27 cellular contexts compared by ENCODE assay signal in genomic region chr6:40371621-40372020, GRCh38.
DNase-seq lines count a peak whose midpoint lies in the region; ATAC-seq and TF ChIP-seq lines count a peak whose summit lies in the region.
"Had no signal": no experiment of that assay in that cellular context is flagged by ENCODE, and none has a peak within 500 bp of the region (broad histone marks: within the 10 kb centered on the region; RNA-seq: fewer than 3 reads in every experiment).

No MANE protein-coding gene starts in this region.

- intact Hi-C loops in activated CD4-positive, alpha-beta memory T cell treated with anti-CD3 and anti-CD28 coated beads for 36 hours (cut with micrococcal nuclease), result no loop called here
- intact Hi-C loops in gastrocnemius medialis (cut with DNase I; ENCODE audit: low total_unique reads), result no loop called here

- H3K4me3 Mint-ChIP-seq in activated CD4-positive, alpha-beta memory T cell treated with anti-CD3 and anti-CD28 coated beads, Interleukin-2, amount 10 ng/mL, durations not matched to agents 7 days and 5 days, result no peak overlapping the region
- no peak overlapping the region for H3K4me3 Mint-ChIP-seq in activated CD4-positive, alpha-beta memory T cell treated with anti-CD3 and anti-CD28 coated beads for 36 hours
- no peak overlapping the region for H3K4me3 Mint-ChIP-seq in activated CD8-positive, alpha-beta T cell treated with anti-CD3 and anti-CD28 coated beads, Interleukin-2, amount 10 ng/mL, durations not matched to agents 7 days and 5 days
- no peak overlapping the region for H3K4me3 Mint-ChIP-seq in endodermal cell
- H3K4me3 Mint-ChIP-seq: stimulated activated naive CD8-positive, alpha-beta T cell treated with anti-CD3 and anti-CD28 coated beads, Interleukin-15, Interleukin-2, amounts not matched to agents 100 ng/mL and 50 ng/mL, for 24 hours had no signal

- peaks cover 3% of the 10 kb centered on the region for H3K36me3 Mint-ChIP-seq in activated CD4-positive, alpha-beta memory T cell treated with anti-CD3 and anti-CD28 coated beads, Interleukin-2, amount 10 ng/mL, durations not matched to agents 7 days and 5 days (ENCODE audit: low read depth)
- H3K36me3 Mint-ChIP-seq in activated CD4-positive, alpha-beta memory T cell treated with anti-CD3 and anti-CD28 coated beads for 36 hours, result no peaks in the 10 kb centered on the region
- peaks cover 43% of the 10 kb centered on the region for H3K36me3 Mint-ChIP-seq in activated CD8-positive, alpha-beta T cell treated with anti-CD3 and anti-CD28 coated beads, Interleukin-2, amount 10 ng/mL, durations not matched to agents 7 days and 5 days (ENCODE audit: low read depth)
- H3K36me3 Mint-ChIP-seq in endodermal cell (ENCODE audit: low read depth), result no peaks in the 10 kb centered on the region

- no peak for DNase-seq in activated CD4-positive, alpha-beta memory T cell treated with anti-CD3 and anti-CD28 coated beads, Interleukin-2, amount 10 ng/mL, durations not matched to agents 7 days and 5 days
- DNase-seq in activated CD4-positive, alpha-beta memory T cell treated with anti-CD3 and anti-CD28 coated beads for 36 hours, result no peak
- no peak for DNase-seq in DND-41
- no peak for DNase-seq in activated CD8-positive, alpha-beta T cell treated with anti-CD3 and anti-CD28 coated beads, Interleukin-2, amount 10 ng/mL, durations not matched to agents 7 days and 5 days
- DNase-seq in epithelial cell of esophagus (ENCODE audit: low read depth), result peak; percentile 75
- DNase-seq in gastrocnemius medialis, result no peak
- DNase-seq in endodermal cell, result no peak
- DNase-seq: anterior cingulate cortex; DMS79; effector CD8-positive, alpha-beta T cell; GF-D8; heart left ventricle; Kasumi-1; kidney; left ventricle myocardium superior; MV-4-11; NCI-H146; NCI-H2107; NCI-H82; right cardiac atrium; SJCRH30; stimulated activated CD4-positive, alpha-beta T cell treated with anti-CD3 and anti-CD28 coated beads, Interleukin-1b, Interleukin-23, amount 100 ng/mL, for 48 hours; WERI-Rb-1 had no signal

- H3K4me3 ChIP-seq in DND-41 (ENCODE audit: low read depth in 1 of 2, low read length in 2 of 2), result no peak overlapping the region
- H3K4me3 ChIP-seq in epithelial cell of esophagus (ENCODE audit: low read length), result no peak overlapping the region
- no peak overlapping the region for H3K4me3 ChIP-seq in gastrocnemius medialis
- H3K4me3 ChIP-seq in endodermal cell (ENCODE audit: low read length), result no peak overlapping the region
- H3K4me3 ChIP-seq: heart left ventricle, SJCRH30, thoracic aorta had no signal

- in situ Hi-C loops in gastrocnemius medialis (cut with MboI; ENCODE audit: low sequenced_read_pairs in 4 of 4), result no loop called here

- peak overlapping the region; percentile 2 for H3K27ac Mint-ChIP-seq in activated CD4-positive, alpha-beta memory T cell treated with anti-CD3 and anti-CD28 coated beads, Interleukin-2, amount 10 ng/mL, durations not matched to agents 7 days and 5 days
- no peak overlapping the region for H3K27ac Mint-ChIP-seq in activated CD4-positive, alpha-beta memory T cell treated with anti-CD3 and anti-CD28 coated beads for 36 hours
- peak overlapping the region; percentile 66 for H3K27ac Mint-ChIP-seq in activated CD8-positive, alpha-beta T cell treated with anti-CD3 and anti-CD28 coated beads, Interleukin-2, amount 10 ng/mL, durations not matched to agents 7 days and 5 days
- H3K27ac Mint-ChIP-seq in endodermal cell, result no peak overlapping the region
- H3K27ac Mint-ChIP-seq: stimulated activated naive CD8-positive, alpha-beta T cell treated with anti-CD3 and anti-CD28 coated beads, Interleukin-15, Interleukin-2, amounts not matched to agents 100 ng/mL and 50 ng/mL, for 24 hours had no signal

- TF ChIP-seq CTCF in DND-41 (IDR thresholded peaks at IDR 0.05; ENCODE audit: borderline replicate concordance, extremely low read depth, low read length, poor library complexity, severe bottlenecking) (no peak), epithelial cell of esophagus (IDR thresholded peaks at IDR 0.05; ENCODE audit: insufficient read depth, low read depth, low read length, missing control alignments) (no peak), gastrocnemius medialis (IDR thresholded peaks at IDR 0.05 in 4 of 5, conservative IDR thresholded peaks at IDR 0.05 in 1 of 5) (no peak), endodermal cell (conservative IDR thresholded peaks at IDR 0.05) (no peak)

- CTCF ChIA-PET in activated CD4-positive, alpha-beta memory T cell treated with anti-CD3 and anti-CD28 coated beads, Interleukin-2, amount 10 ng/mL, durations not matched to agents 7 days and 5 days (lab: Charles Lee), result no interaction called here
- CTCF ChIA-PET in activated CD4-positive, alpha-beta memory T cell treated with anti-CD3 and anti-CD28 coated beads for 36 hours (lab: Charles Lee), result no interaction called here
- CTCF ChIA-PET in activated CD8-positive, alpha-beta T cell treated with anti-CD3 and anti-CD28 coated beads, Interleukin-2, amount 10 ng/mL, durations not matched to agents 7 days and 5 days (lab: Charles Lee), result no interaction called here

- H3K27ac ChIP-seq in DND-41 (ENCODE audit: low read length) (no peak overlapping the region), gastrocnemius medialis (no peak overlapping the region), endodermal cell (ENCODE audit: low read depth, low read length) (no peak overlapping the region)
- H3K27ac ChIP-seq: heart left ventricle, neutrophil, SJCRH30, thoracic aorta, WERI-Rb-1 had no signal

- H3K36me3 ChIP-seq in DND-41 (ENCODE audit: insufficient read depth, low read length), result no peaks in the 10 kb centered on the region
- no peaks in the 10 kb centered on the region for H3K36me3 ChIP-seq in gastrocnemius medialis
- no peaks in the 10 kb centered on the region for H3K36me3 ChIP-seq in endodermal cell (ENCODE audit: control insufficient read depth, insufficient read depth, low read length)
- H3K36me3 ChIP-seq: heart left ventricle, neutrophil, SJCRH30, thoracic aorta, WERI-Rb-1 had no signal

- H4K20me1 ChIP-seq in DND-41 (ENCODE audit: insufficient read depth, low read length), result no peaks in the 10 kb centered on the region

- no peak overlapping the region for H2AFZ ChIP-seq in DND-41 (ENCODE audit: low read depth, low read length)

- H3K27me3 ChIP-seq in DND-41 (ENCODE audit: insufficient read depth, low read length, poor library complexity) (no peaks in the 10 kb centered on the region), gastrocnemius medialis (no peaks in the 10 kb centered on the region), endodermal cell (ENCODE audit: control insufficient read depth, insufficient read depth, low read length, poor library complexity, severe bottlenecking) (peaks cover 31% of the 10 kb centered on the region)
- H3K27me3 ChIP-seq: neutrophil, SJCRH30 had no signal

- H3K9ac ChIP-seq in DND-41 (ENCODE audit: low read depth, low read length), result no peak overlapping the region
- no peak overlapping the region for H3K9ac ChIP-seq in endodermal cell (ENCODE audit: extremely low read depth, low read length, poor library complexity, severe bottlenecking)

- WGBS in endodermal cell (ENCODE audit: insufficient coverage in 1 of 2, insufficient read length in 1 of 2), 2 experiments, result 75 to 95% methylated on average over 1 to 2 of the region's 2 CpGs

- H3K9me3 ChIP-seq in DND-41 (ENCODE audit: insufficient read depth, low read length, severe bottlenecking) (peaks cover 10% of the 10 kb centered on the region), gastrocnemius medialis (no peaks in the 10 kb centered on the region), endodermal cell (ENCODE audit: control insufficient read depth, low read length) (peaks cover 5% of the 10 kb centered on the region)
- H3K9me3 ChIP-seq: neutrophil, SJCRH30, thoracic aorta had no signal

- peaks cover 49% of the 10 kb centered on the region for H3K4me1 ChIP-seq in DND-41 (ENCODE audit: insufficient read depth, low read length)
- H3K4me1 ChIP-seq in gastrocnemius medialis, result peaks cover 4 to 11% of the 10 kb centered on the region in 2 donors
- no peaks in the 10 kb centered on the region for H3K4me1 ChIP-seq in endodermal cell (ENCODE audit: control insufficient read depth, insufficient read depth, low read length)
- H3K4me1 ChIP-seq: heart left ventricle, SJCRH30 had no signal

- H3K27me3 Mint-ChIP-seq in activated CD4-positive, alpha-beta memory T cell treated with anti-CD3 and anti-CD28 coated beads, Interleukin-2, amount 10 ng/mL, durations not matched to agents 7 days and 5 days, result no peaks in the 10 kb centered on the region
- H3K27me3 Mint-ChIP-seq in activated CD4-positive, alpha-beta memory T cell treated with anti-CD3 and anti-CD28 coated beads for 36 hours, result peaks cover 2% of the 10 kb centered on the region
- H3K27me3 Mint-ChIP-seq in activated CD8-positive, alpha-beta T cell treated with anti-CD3 and anti-CD28 coated beads, Interleukin-2, amount 10 ng/mL, durations not matched to agents 7 days and 5 days (ENCODE audit: low read depth), result no peaks in the 10 kb centered on the region
- no peaks in the 10 kb centered on the region for H3K27me3 Mint-ChIP-seq in endodermal cell (ENCODE audit: insufficient read depth)
- H3K27me3 Mint-ChIP-seq: stimulated activated naive CD8-positive, alpha-beta T cell treated with anti-CD3 and anti-CD28 coated beads, Interleukin-15, Interleukin-2, amounts not matched to agents 100 ng/mL and 50 ng/mL, for 24 hours had no signal

- peaks cover 10% of the 10 kb centered on the region for H3K9me3 Mint-ChIP-seq in activated CD4-positive, alpha-beta memory T cell treated with anti-CD3 and anti-CD28 coated beads, Interleukin-2, amount 10 ng/mL, durations not matched to agents 7 days and 5 days
- no peaks in the 10 kb centered on the region for H3K9me3 Mint-ChIP-seq in activated CD4-positive, alpha-beta memory T cell treated with anti-CD3 and anti-CD28 coated beads for 36 hours
- peaks cover 44% of the 10 kb centered on the region for H3K9me3 Mint-ChIP-seq in activated CD8-positive, alpha-beta T cell treated with anti-CD3 and anti-CD28 coated beads, Interleukin-2, amount 10 ng/mL, durations not matched to agents 7 days and 5 days (ENCODE audit: insufficient read depth)
- H3K9me3 Mint-ChIP-seq in endodermal cell, result peaks cover 7% of the 10 kb centered on the region

- no peaks in the 10 kb centered on the region for H3K79me2 ChIP-seq in DND-41 (ENCODE audit: insufficient read depth, low read length)

- no peak overlapping the region for H3K4me2 ChIP-seq in DND-41 (ENCODE audit: insufficient read depth, low read length)

- peak; percentile 31; the same call in 2 of the 3 replicates for ATAC-seq in DND-41 (ENCODE audit: insufficient read depth, low read depth)
- peak; percentile 57 for ATAC-seq in activated CD8-positive, alpha-beta T cell treated with anti-CD3 and anti-CD28 coated beads, Interleukin-2, amount 10 ng/mL, durations not matched to agents 7 days and 5 days
- no peak for ATAC-seq in GM21381 (IDR thresholded peaks at IDR 0.05; ENCODE audit: unreplicated experiment)
- no peak for ATAC-seq in gastrocnemius medialis
- ATAC-seq: heart left ventricle, left ventricle myocardium superior, right cardiac atrium had no signal

- POLR2A ChIA-PET in activated CD4-positive, alpha-beta memory T cell treated with anti-CD3 and anti-CD28 coated beads, Interleukin-2, amount 10 ng/mL, durations not matched to agents 7 days and 5 days (lab: Charles Lee), result no interaction called here
- POLR2A ChIA-PET in activated CD4-positive, alpha-beta memory T cell treated with anti-CD3 and anti-CD28 coated beads for 36 hours (lab: Charles Lee), result no interaction called here
- POLR2A ChIA-PET in activated CD8-positive, alpha-beta T cell treated with anti-CD3 and anti-CD28 coated beads, Interleukin-2, amount 10 ng/mL, durations not matched to agents 7 days and 5 days (lab: Charles Lee), result no interaction called here

- peaks cover 28% of the 10 kb centered on the region for H3K4me1 Mint-ChIP-seq in activated CD4-positive, alpha-beta memory T cell treated with anti-CD3 and anti-CD28 coated beads, Interleukin-2, amount 10 ng/mL, durations not matched to agents 7 days and 5 days
- peaks cover 2% of the 10 kb centered on the region for H3K4me1 Mint-ChIP-seq in activated CD4-positive, alpha-beta memory T cell treated with anti-CD3 and anti-CD28 coated beads for 36 hours (ENCODE audit: low read depth)
- peaks cover 48% of the 10 kb centered on the region for H3K4me1 Mint-ChIP-seq in activated CD8-positive, alpha-beta T cell treated with anti-CD3 and anti-CD28 coated beads, Interleukin-2, amount 10 ng/mL, durations not matched to agents 7 days and 5 days (ENCODE audit: low read depth)
- no peaks in the 10 kb centered on the region for H3K4me1 Mint-ChIP-seq in endodermal cell

- TF ChIP-seq POLR2A in gastrocnemius medialis (IDR thresholded peaks at IDR 0.05), result no peak

Comparison
In these comparisons a context has a peak if more than half of its experiments do, and no peak if none do; other contexts are left out.
1. H3K27ac Mint-ChIP-seq: peak in activated CD4-positive, alpha-beta memory T cell treated with anti-CD3 and anti-CD28 coated beads, Interleukin-2, amount 10 ng/mL, durations not matched to agents 7 days and 5 days (single experiment) and activated CD8-positive, alpha-beta T cell treated with anti-CD3 and anti-CD28 coated beads, Interleukin-2, amount 10 ng/mL, durations not matched to agents 7 days and 5 days (single experiment); none in activated CD4-positive, alpha-beta memory T cell treated with anti-CD3 and anti-CD28 coated beads for 36 hours (single experiment) and endodermal cell (single experiment).
2. ATAC-seq: peak in DND-41 (single experiment) and activated CD8-positive, alpha-beta T cell treated with anti-CD3 and anti-CD28 coated beads, Interleukin-2, amount 10 ng/mL, durations not matched to agents 7 days and 5 days (single experiment); none in GM21381 (single experiment) and gastrocnemius medialis (0 of 2).